In the genomic region with DNA sequence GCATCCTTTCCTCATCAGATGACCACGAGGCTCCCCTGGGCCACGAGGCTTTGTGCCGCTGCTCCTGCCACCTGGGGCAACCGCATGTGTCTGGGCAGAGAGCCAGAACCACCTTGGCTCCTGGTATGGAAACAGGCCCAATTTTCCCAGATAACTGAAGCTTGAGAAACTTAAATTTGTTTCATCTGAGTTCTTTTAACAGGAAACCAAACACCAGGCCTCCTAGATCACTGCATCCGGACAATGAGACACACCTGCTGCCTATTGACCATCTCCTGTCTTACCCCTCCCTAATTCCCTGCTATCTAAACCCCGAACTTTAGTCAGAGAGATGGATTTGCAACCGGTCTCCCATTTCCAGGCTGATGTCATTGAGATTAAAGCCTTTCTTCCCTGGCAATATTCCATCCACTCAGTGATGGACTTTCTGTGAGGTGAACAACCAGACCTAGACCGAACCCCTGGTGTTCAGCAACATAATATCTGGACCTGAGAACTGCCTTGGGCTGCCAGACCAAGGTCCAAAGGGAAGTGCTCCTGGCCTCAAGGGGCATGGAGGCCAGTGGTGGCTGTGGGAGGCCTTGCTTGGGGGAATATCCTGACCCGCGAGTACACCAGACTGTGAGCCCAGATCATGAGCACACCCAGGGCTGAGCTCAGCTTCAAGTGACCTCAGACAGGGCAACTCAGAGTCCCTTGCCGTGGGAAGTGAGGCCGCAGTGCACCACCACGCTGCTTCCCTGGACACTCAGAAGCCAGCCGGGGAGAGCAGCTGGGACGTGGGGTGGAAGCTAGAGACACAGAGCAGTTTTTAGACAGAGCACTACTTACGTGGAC, we compare ENCODE assay signal across 13 cellular contexts.
A peak's percentile ranks its signal among the peaks of the same experiment; 100 is the strongest.
DNase-seq lines count a peak whose midpoint lies in the region; ATAC-seq and TF ChIP-seq lines count a peak whose summit lies in the region.
"Had no signal": no experiment of that assay in that cellular context is flagged by ENCODE, and none has a peak within 500 bp of the region (broad histone marks: within the 10 kb centered on the region; RNA-seq: fewer than 3 reads in every experiment).

No MANE protein-coding gene starts in this region.

- no peak overlapping the region for H3K27ac ChIP-seq in foreskin keratinocyte

- H3K9me3 Mint-ChIP-seq in type B pancreatic cell: no peaks in the 10 kb centered on the region

- peaks cover under 1% of the 10 kb centered on the region for H3K4me1 ChIP-seq in foreskin keratinocyte

- peak overlapping the region; percentile 64 for H3K27ac Mint-ChIP-seq in type B pancreatic cell

- peak; percentile 23 for ATAC-seq in foreskin keratinocyte
- ATAC-seq: K562 had no signal

- peaks cover 17% of the 10 kb centered on the region for H3K4me1 Mint-ChIP-seq in type B pancreatic cell (ENCODE audit: unreplicated experiment)

- peak; percentile 73 for DNase-seq in NCI-H748 (lab: John Stamatoyannopoulos, UW; ENCODE audit: unreplicated experiment)
- DNase-seq in NCI-H748 treated with DMSO at 0.1 percent for 48 hours (lab: John Stamatoyannopoulos, UW): no peak
- DNase-seq in NCI-H2196 (lab: John Stamatoyannopoulos, UW; ENCODE audit: unreplicated experiment): peak; percentile 94
- DNase-seq in foreskin keratinocyte: peak in 1 of 2 donors; percentile 63
- DNase-seq in type B pancreatic cell (ENCODE audit: extremely low spot score, unreplicated experiment): no peak
- no peak for DNase-seq in activated effector memory CD4-positive, alpha-beta T cell treated with anti-CD3 and anti-CD28 coated beads, Interleukin-2, amount 50 U/mL, for 16 hours
- DNase-seq in activated T-cell treated with anti-CD3 and anti-CD28 coated beads for 4 hours: no peak
- no peak for DNase-seq in D341Med (ENCODE audit: low spot score)
- DNase-seq: NCI-H524 treated with DMSO at 0.1 percent for 48 hours; SIG-M5; stimulated activated CD4-positive, alpha-beta T cell treated with anti-CD3 and anti-CD28 coated beads, Interleukin-4, amount 100 ng/mL, for 4 hours; stimulated activated naive CD4-positive, alpha-beta T cell treated with Interleukin-2 at 50 U/mL for 16 hours had no signal

- no peaks in the 10 kb centered on the region for H3K27me3 Mint-ChIP-seq in type B pancreatic cell

- H3K4me3 Mint-ChIP-seq in type B pancreatic cell: no peak overlapping the region

- no peak for TF ChIP-seq CTCF in foreskin keratinocyte (conservative IDR thresholded peaks at IDR 0.05)
- TF ChIP-seq CTCF in type B pancreatic cell (conservative IDR thresholded peaks at IDR 0.05): no peak

- H3K36me3 Mint-ChIP-seq in type B pancreatic cell: no peaks in the 10 kb centered on the region

- H3K27me3 ChIP-seq in foreskin keratinocyte: no peaks in the 10 kb centered on the region

Comparison
In these comparisons a context has a peak if more than half of its experiments do, and no peak if none do; other contexts are left out.
1. DNase-seq: peak in NCI-H748 (single experiment) and NCI-H2196 (single experiment); none in NCI-H748 treated with DMSO at 0.1 percent for 48 hours (single experiment), type B pancreatic cell (single experiment), activated effector memory CD4-positive, alpha-beta T cell treated with anti-CD3 and anti-CD28 coated beads, Interleukin-2, amount 50 U/mL, for 16 hours (single experiment), activated T-cell treated with anti-CD3 and anti-CD28 coated beads for 4 hours (single experiment) and D341Med (single experiment).